Comparison of ENCODE assay signal across 29 cellular contexts in the genomic region with DNA sequence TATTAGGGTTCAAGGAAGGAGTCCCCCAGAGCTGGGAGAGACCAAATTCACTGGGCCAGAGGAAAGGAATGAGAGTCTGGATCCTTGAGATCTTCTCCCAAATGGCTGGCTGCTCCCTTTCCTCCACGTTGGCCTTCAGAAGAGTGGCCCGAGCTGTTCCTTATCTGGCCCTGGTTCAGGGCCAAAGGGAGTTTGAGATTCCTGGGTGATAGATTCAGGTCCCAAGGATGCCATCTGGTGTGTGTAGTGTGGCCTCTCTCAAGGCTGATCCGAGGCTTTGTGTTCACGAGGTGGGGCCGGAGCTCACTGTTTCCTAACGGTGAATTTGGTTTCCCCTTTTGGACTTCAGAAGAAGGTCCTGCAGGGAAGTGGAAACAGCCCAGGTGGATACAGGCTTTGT. TPM values are rescaled to one million over a fixed set of nuclear protein-coding genes. Genes with fewer than 3 reads are reported as not detected.
"Had no signal": no experiment of that assay in that cellular context is flagged by ENCODE, and none has a peak within 500 bp of the region (broad histone marks: within the 10 kb centered on the region; RNA-seq: fewer than 3 reads in every experiment).

No MANE protein-coding gene starts in this region.

- H3K4me1 ChIP-seq: SJCRH30 had no signal

- H3K9me3 ChIP-seq: SJCRH30 had no signal

- H3K27ac ChIP-seq: SJCRH30, SK-N-MC had no signal

- H3K4me3 ChIP-seq: SJCRH30, SK-N-MC had no signal

- H3K36me3 ChIP-seq: SJCRH30 had no signal

- DNase-seq: activated CD4-positive, alpha-beta memory T cell treated with anti-CD3 and anti-CD28 coated beads for 36 hours; activated CD4-positive, alpha-beta T cell treated with anti-CD3 and anti-CD28 coated beads for 4 hours; activated CD4-positive, alpha-beta T cell treated with anti-CD3 and anti-CD28 coated beads, Interleukin-2, amount 50 U/mL, for 1 hour; activated CD4-positive, CD25-positive, alpha-beta regulatory T cell treated with anti-CD3 and anti-CD28 coated beads, Interleukin-2, amount 50 U/mL, for 72 hours; activated CD8-positive, alpha-beta memory T cell treated with anti-CD3 and anti-CD28 coated beads, Interleukin-2, amount 50 U/mL, for 4 hours; activated effector memory CD4-positive, alpha-beta T cell treated with Interleukin-2 at 50 U/mL for 16 hours; activated naive CD4-positive, alpha-beta T cell treated with anti-CD3 and anti-CD28 coated beads, Interleukin-2, amount 10 ng/mL, durations not matched to agents 7 days and 5 days; activated naive CD8-positive, alpha-beta T cell treated with anti-CD3 and anti-CD28 coated beads, Interleukin-2, amount 50 U/mL, for 24 hours; activated T-cell treated with anti-CD3 and anti-CD28 coated beads for 4 hours; activated T-cell treated with anti-CD3 and anti-CD28 coated beads, Interleukin-2, amount 50 U/mL, for 48 hours; anterior cingulate cortex; Kasumi-1; KG1; MM.1S; MV-4-11; NCI-H1092; NCI-H1436 treated with DMSO at 0.1 percent for 48 hours; NCI-H1694 treated with DMSO at 0.1 percent for 48 hours; NCI-H2029; NCI-H345; NCI-H524 treated with DMSO at 0.1 percent for 48 hours; SHP77; SJCRH30 had no signal

RNA-seq across cellular contexts. Expression of a gene that starts 17.4 kb away (rescaled TPM):
- total RNA-seq: activated CD4-positive, alpha-beta memory T cell treated with anti-CD3 and anti-CD28 coated beads for 36 hours; bronchial epithelial cell; chondrocyte; NCI-H460; RPMI7951; SJCRH30; T-helper 1 cell treated with Interleukin-12 subunit alpha and Interleukin-12 subunit beta and Interleukin-4 antibody, amounts not matched to agents 30 ng/mL and 1 ng/mL, for 36 hours had no signal

RNA-seq across cellular contexts. Expression of a gene that starts 50.2 kb away (rescaled TPM):
- total RNA-seq: activated CD4-positive, alpha-beta memory T cell treated with anti-CD3 and anti-CD28 coated beads for 36 hours; bronchial epithelial cell; RPMI7951; T-helper 1 cell treated with Interleukin-12 subunit alpha and Interleukin-12 subunit beta and Interleukin-4 antibody, amounts not matched to agents 30 ng/mL and 1 ng/mL, for 36 hours had no signal

RNA-seq across cellular contexts. Expression of a gene that starts 53.0 kb away (rescaled TPM):
- total RNA-seq: activated CD4-positive, alpha-beta memory T cell treated with anti-CD3 and anti-CD28 coated beads for 36 hours; bronchial epithelial cell; chondrocyte; NCI-H460; RPMI7951; T-helper 1 cell treated with Interleukin-12 subunit alpha and Interleukin-12 subunit beta and Interleukin-4 antibody, amounts not matched to agents 30 ng/mL and 1 ng/mL, for 36 hours had no signal
